In genomic region chr10:114180937-114181336, GRCh38 we compare ENCODE assay signal across 26 cellular contexts. TPM values are rescaled to one million over a fixed set of nuclear protein-coding genes. Genes with fewer than 3 reads are reported as not detected.
DNase-seq lines count a peak whose midpoint lies in the region; ATAC-seq and TF ChIP-seq lines count a peak whose summit lies in the region.
"Had no signal": no experiment of that assay in that cellular context is flagged by ENCODE, and none has a peak within 500 bp of the region (broad histone marks: within the 10 kb centered on the region; RNA-seq: fewer than 3 reads in every experiment).

No MANE protein-coding gene starts in this region.

- intact Hi-C loops in activated CD8-positive, alpha-beta T cell treated with anti-CD3 and anti-CD28 coated beads for 36 hours (cut with micrococcal nuclease), result no loop called here
- intact Hi-C loops in PC-3 (cut with micrococcal nuclease), result no loop called here

- no TSS peak for BruUV-seq in PC-3 (replicated peaks; lab: Mats Ljungman, UMichigan)

- H3K36me3 Mint-ChIP-seq in activated CD8-positive, alpha-beta T cell treated with anti-CD3 and anti-CD28 coated beads for 36 hours (ENCODE audit: low read depth), result no peaks in the 10 kb centered on the region
- no peaks in the 10 kb centered on the region for H3K36me3 Mint-ChIP-seq in activated CD8-positive, alpha-beta T cell treated with anti-CD3 and anti-CD28 coated beads, Interleukin-2, amount 10 ng/mL, durations not matched to agents 7 days and 5 days (ENCODE audit: low read depth)
- no peaks in the 10 kb centered on the region for H3K36me3 Mint-ChIP-seq in neural crest cell (ENCODE audit: low read depth)
- H3K36me3 Mint-ChIP-seq: CD4-positive, alpha-beta memory T cell had no signal

- no peak for TF ChIP-seq CTCF in activated CD8-positive, alpha-beta T cell treated with anti-CD3 and anti-CD28 coated beads for 36 hours (IDR thresholded peaks at IDR 0.05)
- TF ChIP-seq CTCF in PC-3 (conservative IDR thresholded peaks at IDR 0.05; ENCODE audit: low read depth, low read length) (no peak), neural crest cell (conservative IDR thresholded peaks at IDR 0.05) (no peak)

- no peak overlapping the region for H3K4me3 ChIP-seq in PC-3 (ENCODE audit: low read length)
- H3K4me3 ChIP-seq: BLaER1, PC-9, SJSA1 had no signal

- no peaks in the 10 kb centered on the region for H3K9me2 ChIP-seq in PC-3 (replicated peaks; ENCODE audit: low read length)

- H3K9ac ChIP-seq in PC-3 (ENCODE audit: low read length), result no peak overlapping the region
- H3K9ac ChIP-seq: BLaER1 had no signal

- H3F3A ChIP-seq in PC-3 (ENCODE audit: low read length, unreplicated experiment), result no peaks in the 10 kb centered on the region

- no peaks in the 10 kb centered on the region for H3K4me1 ChIP-seq in PC-3 (ENCODE audit: insufficient read depth, low read length)
- H3K4me1 ChIP-seq: SJSA1 had no signal

- CTCF ChIA-PET in activated CD8-positive, alpha-beta T cell treated with anti-CD3 and anti-CD28 coated beads for 36 hours (lab: Charles Lee), result no interaction called here
- CTCF ChIA-PET in activated CD8-positive, alpha-beta T cell treated with anti-CD3 and anti-CD28 coated beads, Interleukin-2, amount 10 ng/mL, durations not matched to agents 7 days and 5 days (lab: Charles Lee), result no interaction called here
- CTCF ChIA-PET in PC-3 (lab: Charles Lee), result no interaction called here

- H3K27me3 ChIP-seq in PC-3 (ENCODE audit: low read length), result no peaks in the 10 kb centered on the region
- H3K27me3 ChIP-seq: BLaER1 had no signal

- H3K4me1 Mint-ChIP-seq in activated CD8-positive, alpha-beta T cell treated with anti-CD3 and anti-CD28 coated beads for 36 hours (ENCODE audit: low read depth), result peaks cover 3% of the 10 kb centered on the region
- H3K4me1 Mint-ChIP-seq in activated CD8-positive, alpha-beta T cell treated with anti-CD3 and anti-CD28 coated beads, Interleukin-2, amount 10 ng/mL, durations not matched to agents 7 days and 5 days (ENCODE audit: low read depth), result no peaks in the 10 kb centered on the region
- no peaks in the 10 kb centered on the region for H3K4me1 Mint-ChIP-seq in neural crest cell

- H3K9me3 Mint-ChIP-seq in activated CD8-positive, alpha-beta T cell treated with anti-CD3 and anti-CD28 coated beads for 36 hours, result no peaks in the 10 kb centered on the region
- H3K9me3 Mint-ChIP-seq in activated CD8-positive, alpha-beta T cell treated with anti-CD3 and anti-CD28 coated beads, Interleukin-2, amount 10 ng/mL, durations not matched to agents 7 days and 5 days (ENCODE audit: insufficient read depth), result no peaks in the 10 kb centered on the region
- no peaks in the 10 kb centered on the region for H3K9me3 Mint-ChIP-seq in neural crest cell
- H3K9me3 Mint-ChIP-seq: CD4-positive, alpha-beta memory T cell had no signal

- no peak overlapping the region for H3K27ac ChIP-seq in PC-3 (ENCODE audit: low read length)
- H3K27ac ChIP-seq: BLaER1, PC-9, SJSA1 had no signal

- no peak for DNase-seq in activated CD8-positive, alpha-beta T cell treated with anti-CD3 and anti-CD28 coated beads for 36 hours
- DNase-seq in activated CD8-positive, alpha-beta T cell treated with anti-CD3 and anti-CD28 coated beads, Interleukin-2, amount 10 ng/mL, durations not matched to agents 7 days and 5 days, result no peak
- DNase-seq in PC-3, result no peak
- no peak for DNase-seq in neural crest cell (ENCODE audit: low read depth, low spot score)
- no peak for DNase-seq in HuH-7.5 (ENCODE audit: low spot score)
- DNase-seq in 8988T, result no peak
- DNase-seq: CD4-positive, alpha-beta memory T cell; COR-L47; NCI-H1048; NCI-H1417; NCI-H1694; NCI-H2029 treated with DMSO at 0.1 percent for 48 hours; NCI-H446 treated with DMSO at 0.1 percent for 48 hours; NCI-H526; NCI-H82; NK-92 treated with Interleukin-12 subunit alpha and Interleukin-12 subunit beta, amount 100 ng/mL, for 24 hours; PC-9; Right ventricle myocardium superior had no signal

- H3K27me3 Mint-ChIP-seq in activated CD8-positive, alpha-beta T cell treated with anti-CD3 and anti-CD28 coated beads for 36 hours, result peaks cover 2% of the 10 kb centered on the region
- H3K27me3 Mint-ChIP-seq in activated CD8-positive, alpha-beta T cell treated with anti-CD3 and anti-CD28 coated beads, Interleukin-2, amount 10 ng/mL, durations not matched to agents 7 days and 5 days (ENCODE audit: low read depth), result peaks cover 9% of the 10 kb centered on the region
- peaks cover 8% of the 10 kb centered on the region for H3K27me3 Mint-ChIP-seq in neural crest cell (ENCODE audit: low read depth)

- no peak overlapping the region for H3K4me3 Mint-ChIP-seq in activated CD8-positive, alpha-beta T cell treated with anti-CD3 and anti-CD28 coated beads for 36 hours
- no peak overlapping the region for H3K4me3 Mint-ChIP-seq in activated CD8-positive, alpha-beta T cell treated with anti-CD3 and anti-CD28 coated beads, Interleukin-2, amount 10 ng/mL, durations not matched to agents 7 days and 5 days
- no peak overlapping the region for H3K4me3 Mint-ChIP-seq in neural crest cell
- H3K4me3 Mint-ChIP-seq: CD4-positive, alpha-beta memory T cell had no signal

- POLR2A ChIA-PET in activated CD8-positive, alpha-beta T cell treated with anti-CD3 and anti-CD28 coated beads for 36 hours (lab: Charles Lee), result no interaction called here
- POLR2A ChIA-PET in activated CD8-positive, alpha-beta T cell treated with anti-CD3 and anti-CD28 coated beads, Interleukin-2, amount 10 ng/mL, durations not matched to agents 7 days and 5 days (lab: Charles Lee), result no interaction called here
- POLR2A ChIA-PET in PC-3 (lab: Charles Lee; ENCODE audit: unreplicated experiment), result no interaction called here

- 0 out of 2 replicates have a peak overlapping the region, but pooled peaks have one; percentile 72 for H2AFZ ChIP-seq in PC-3 (ENCODE audit: low read length)
- H2AFZ ChIP-seq: PC-9 had no signal

- no peaks in the 10 kb centered on the region for H3K9me3 ChIP-seq in PC-3 (ENCODE audit: low read length)
- H3K9me3 ChIP-seq: BLaER1, SJSA1 had no signal

- ATAC-seq in activated CD8-positive, alpha-beta T cell treated with anti-CD3 and anti-CD28 coated beads for 36 hours, result peak; percentile 34
- ATAC-seq in activated CD8-positive, alpha-beta T cell treated with anti-CD3 and anti-CD28 coated beads, Interleukin-2, amount 10 ng/mL, durations not matched to agents 7 days and 5 days, result no peak
- ATAC-seq in GM18502 (IDR thresholded peaks at IDR 0.05; ENCODE audit: poor library complexity, unreplicated experiment) (peak; percentile 46), PC-3 (no peak), HG03095 (IDR thresholded peaks at IDR 0.05; ENCODE audit: unreplicated experiment) (no peak)

- H3K4me2 ChIP-seq in PC-3 (ENCODE audit: low read length), result no peak overlapping the region
- H3K4me2 ChIP-seq: PC-9 had no signal

- H3K36me3 ChIP-seq in PC-3 (ENCODE audit: low read depth, low read length), result no peaks in the 10 kb centered on the region
- H3K36me3 ChIP-seq: BLaER1, SJSA1 had no signal

- no peaks in the 10 kb centered on the region for H3K79me2 ChIP-seq in PC-3 (ENCODE audit: low read length)

- no peaks in the 10 kb centered on the region for H4K20me1 ChIP-seq in PC-3 (ENCODE audit: low read length)
- H4K20me1 ChIP-seq: BLaER1 had no signal

- no peak overlapping the region for H3K27ac Mint-ChIP-seq in activated CD8-positive, alpha-beta T cell treated with anti-CD3 and anti-CD28 coated beads for 36 hours
- H3K27ac Mint-ChIP-seq in activated CD8-positive, alpha-beta T cell treated with anti-CD3 and anti-CD28 coated beads, Interleukin-2, amount 10 ng/mL, durations not matched to agents 7 days and 5 days, result no peak overlapping the region
- H3K27ac Mint-ChIP-seq in neural crest cell (ENCODE audit: unreplicated experiment), result peak overlapping the region; percentile 93
- H3K27ac Mint-ChIP-seq: CD4-positive, alpha-beta memory T cell had no signal

RNA-seq across cellular contexts. Expression of gene TDRD1, which starts 1.8 kb away (rescaled TPM):
- under 1 TPM; 0.05 to 0.16 TPM for total RNA-seq in activated CD8-positive, alpha-beta T cell treated with anti-CD3 and anti-CD28 coated beads for 36 hours
- total RNA-seq in activated CD8-positive, alpha-beta T cell treated with anti-CD3 and anti-CD28 coated beads, Interleukin-2, amount 10 ng/mL, durations not matched to agents 7 days and 5 days, result not detected
- total RNA-seq in PC-3 (2014; rRNA removed) (not detected in 2 replicates), neural crest cell (not detected in 2 replicates)
- total RNA-seq: A172, G401, PC-9, RPMI7951, SJSA1 had no signal

RNA-seq across cellular contexts. Expression of gene CCDC186, which starts 6.9 kb away (rescaled TPM):
- total RNA-seq in activated CD8-positive, alpha-beta T cell treated with anti-CD3 and anti-CD28 coated beads for 36 hours, result 10 to 100 TPM; 10.5 to 11.6 TPM
- total RNA-seq in activated CD8-positive, alpha-beta T cell treated with anti-CD3 and anti-CD28 coated beads, Interleukin-2, amount 10 ng/mL, durations not matched to agents 7 days and 5 days, result 10 to 100 TPM; 12.8 to 13.3 TPM
- 4.4 and 5.7 TPM in 2 replicates for total RNA-seq in PC-3 (2014; rRNA removed)
- total RNA-seq in neural crest cell, result 6.2 and 7.1 TPM in 2 replicates

RNA-seq across cellular contexts. Expression of gene VWA2, which starts 58.1 kb away (rescaled TPM):
- total RNA-seq in activated CD8-positive, alpha-beta T cell treated with anti-CD3 and anti-CD28 coated beads for 36 hours, result not detected
- total RNA-seq in activated CD8-positive, alpha-beta T cell treated with anti-CD3 and anti-CD28 coated beads, Interleukin-2, amount 10 ng/mL, durations not matched to agents 7 days and 5 days, result not detected
- total RNA-seq in PC-3 (2014; rRNA removed) (not detected in 2 replicates), neural crest cell (not detected in 2 replicates)
- total RNA-seq: A172; CD4-positive, alpha-beta memory T cell; Daoy; G401; RPMI7951; SJSA1 had no signal

Comparison
In these comparisons a context has a peak if more than half of its experiments do, and no peak if none do; other contexts are left out.
1. ATAC-seq: peak in activated CD8-positive, alpha-beta T cell treated with anti-CD3 and anti-CD28 coated beads for 36 hours (single experiment) and GM18502 (single experiment); none in activated CD8-positive, alpha-beta T cell treated with anti-CD3 and anti-CD28 coated beads, Interleukin-2, amount 10 ng/mL, durations not matched to agents 7 days and 5 days (single experiment), PC-3 (single experiment) and HG03095 (single experiment).